In genomic region chr15:55434989-55435825, GRCh38 we compare ENCODE assay signal across 8 cellular contexts. TPM values are rescaled to one million over a fixed set of nuclear protein-coding genes. Genes with fewer than 3 reads are reported as not detected.
DNase-seq lines count a peak whose midpoint lies in the region; ATAC-seq and TF ChIP-seq lines count a peak whose summit lies in the region.

No MANE protein-coding gene starts in this region.

- H3K27me3 Mint-ChIP-seq in activated CD4-positive, alpha-beta T cell treated with anti-CD3 and anti-CD28 coated beads for 36 hours = no peaks in the 10 kb centered on the region

- peak; percentile 8 for DNase-seq in activated CD4-positive, alpha-beta T cell treated with anti-CD3 and anti-CD28 coated beads for 36 hours
- no peak for DNase-seq in activated CD4-positive, alpha-beta T cell treated with anti-CD3 and anti-CD28 coated beads, Interleukin-2, amount 50 U/mL, for 4 hours
- DNase-seq in H4 (ENCODE audit: low spot score) = peak; percentile 29
- DNase-seq in NCI-H446 (lab: John Stamatoyannopoulos, UW) = peak; percentile 23 to 59
- peak; percentile 71 for DNase-seq in astrocyte of the spinal cord (ENCODE audit: low read depth, low spot score)
- peak; percentile 57 for DNase-seq in iPS-NIHi7 (ENCODE audit: extremely low spot score)
- DNase-seq in stromal cell of bone marrow (ENCODE audit: low read depth) = peak; percentile 41
- DNase-seq in HK-2 (ENCODE audit: unreplicated experiment) = no peak

- in situ Hi-C loops in astrocyte of the spinal cord (cut with HindIII; ENCODE audit: low sequenced_read_pairs) = no loop called here

- peak; percentile 66 for ATAC-seq in activated CD4-positive, alpha-beta T cell treated with anti-CD3 and anti-CD28 coated beads for 36 hours

- CTCF ChIA-PET in activated CD4-positive, alpha-beta T cell treated with anti-CD3 and anti-CD28 coated beads for 36 hours (lab: Charles Lee) = interaction anchor here (0.6 to 2.4 kb wide), 8 partner anchors 8 to 234 kb away, joined by 3 to 10 read pairs (median 5); partner anchors contain the start of genes CCPG1, PIERCE2, PIGB and PIGBOS1

- no peaks in the 10 kb centered on the region for H3K36me3 Mint-ChIP-seq in activated CD4-positive, alpha-beta T cell treated with anti-CD3 and anti-CD28 coated beads for 36 hours (ENCODE audit: low read depth)

- POLR2A ChIA-PET in activated CD4-positive, alpha-beta T cell treated with anti-CD3 and anti-CD28 coated beads for 36 hours (lab: Charles Lee) = no interaction called here

- H3K27ac Mint-ChIP-seq in activated CD4-positive, alpha-beta T cell treated with anti-CD3 and anti-CD28 coated beads for 36 hours = no peak overlapping the region

- no peaks in the 10 kb centered on the region for H3K9me3 Mint-ChIP-seq in activated CD4-positive, alpha-beta T cell treated with anti-CD3 and anti-CD28 coated beads for 36 hours (ENCODE audit: low read depth)

- peak; percentile 69 for TF ChIP-seq CTCF in astrocyte of the spinal cord (IDR thresholded peaks at IDR 0.05; ENCODE audit: low read depth, low read length)

- H3K4me1 Mint-ChIP-seq in activated CD4-positive, alpha-beta T cell treated with anti-CD3 and anti-CD28 coated beads for 36 hours = peaks cover 3% of the 10 kb centered on the region

- intact Hi-C loops in activated CD4-positive, alpha-beta T cell treated with anti-CD3 and anti-CD28 coated beads for 36 hours (cut with DNase I, micrococcal nuclease) = loop anchor here (1.0 to 5.0 kb wide), 4 partner anchors 218 to 1473 kb away; no protein-coding TSS in a partner anchor

- H3K4me3 ChIP-seq in astrocyte of the spinal cord (ENCODE audit: low read depth, low read length) = no peak overlapping the region

- no peak overlapping the region for H3K4me3 Mint-ChIP-seq in activated CD4-positive, alpha-beta T cell treated with anti-CD3 and anti-CD28 coated beads for 36 hours

RNA-seq across cellular contexts. Expression of gene PIERCE2, which starts 26.9 kb away (rescaled TPM):
- total RNA-seq in activated CD4-positive, alpha-beta T cell treated with anti-CD3 and anti-CD28 coated beads for 36 hours = under 1 TPM; 0.34 to 0.81 TPM
- total RNA-seq in H4 (2014; rRNA removed; shearing (Covaris generic)) = 1.3 and 6.5 TPM in 2 replicates

RNA-seq across cellular contexts. Expression of gene CCPG1, which starts 27.0 kb away (rescaled TPM):
- 10 to 100 TPM; 11.3 to 12.2 TPM for total RNA-seq in activated CD4-positive, alpha-beta T cell treated with anti-CD3 and anti-CD28 coated beads for 36 hours
- 79.0 and 90.7 TPM in 2 replicates for total RNA-seq in H4 (2014; rRNA removed; shearing (Covaris generic))

Comparison
In these comparisons a context has a peak if more than half of its experiments do, and no peak if none do; other contexts are left out.
1. DNase-seq: peak in activated CD4-positive, alpha-beta T cell treated with anti-CD3 and anti-CD28 coated beads for 36 hours (single experiment), H4 (single experiment), NCI-H446 (2 of 2), astrocyte of the spinal cord (single experiment), iPS-NIHi7 (single experiment) and stromal cell of bone marrow (single experiment); none in activated CD4-positive, alpha-beta T cell treated with anti-CD3 and anti-CD28 coated beads, Interleukin-2, amount 50 U/mL, for 4 hours (0 of 2) and HK-2 (single experiment).